8 cellular contexts compared by ENCODE assay signal in the genomic region with DNA sequence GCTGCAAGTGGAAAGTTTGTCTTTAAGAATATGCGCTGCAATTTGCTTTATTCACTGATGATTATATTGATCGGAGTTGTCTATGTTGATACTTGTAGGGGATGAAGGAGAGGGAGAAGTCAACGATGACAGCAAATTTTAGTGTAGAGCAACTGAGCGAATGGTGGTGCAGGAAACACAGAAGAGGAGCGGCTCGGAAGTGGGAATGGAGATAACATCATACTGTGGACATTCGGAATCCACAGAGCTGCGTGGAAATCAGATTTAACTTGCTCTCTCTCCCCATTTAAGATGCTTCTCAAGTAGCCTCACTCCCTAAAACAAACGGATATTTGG. TPM values are rescaled to one million over a fixed set of nuclear protein-coding genes. Genes with fewer than 3 reads are reported as not detected.
DNase-seq lines count a peak whose midpoint lies in the region; ATAC-seq, FAIRE-seq and TF ChIP-seq lines count a peak whose summit lies in the region.

No MANE protein-coding gene starts in this region.

- TF ChIP-seq CTCF in astrocyte (IDR thresholded peaks at IDR 0.05; ENCODE audit: insufficient read depth, low read depth, low read length): no peak
- TF ChIP-seq CTCF in lung (IDR thresholded peaks at IDR 0.05; ENCODE audit: control extremely low read depth, extremely low read depth): no peak
- no peak for TF ChIP-seq CTCF in transverse colon (IDR thresholded peaks at IDR 0.05)

- H3K27me3 ChIP-seq in astrocyte (ENCODE audit: insufficient read depth, low read length) (no peaks in the 10 kb centered on the region), lung (ENCODE audit: control insufficient read depth, insufficient read depth) (no peaks in the 10 kb centered on the region), transverse colon (no peaks in the 10 kb centered on the region)

- H3K9me3 ChIP-seq in astrocyte (ENCODE audit: insufficient read depth, low read depth, low read length): no peaks in the 10 kb centered on the region
- H3K9me3 ChIP-seq in lung (ENCODE audit: control insufficient read depth in 2 of 2, insufficient read depth in 1 of 2, low read length in 1 of 2): no peaks in the 10 kb centered on the region
- no peaks in the 10 kb centered on the region for H3K9me3 ChIP-seq in transverse colon

- H3K27ac ChIP-seq in astrocyte (ENCODE audit: low read depth, low read length) (no peak overlapping the region), lung (ENCODE audit: low read depth in 1 of 2, low read length in 1 of 2) (peak overlapping the region; percentile 74 to 78), transverse colon (peak overlapping the region; percentile 82 to 93 (median 90))

- H3K4me1 ChIP-seq in astrocyte (ENCODE audit: insufficient read depth, low read length) (peaks cover 15% of the 10 kb centered on the region), lung (ENCODE audit: control insufficient read depth in 2 of 2, insufficient read depth in 2 of 2, low read length in 2 of 2) (peaks cover 3 to 11% of the 10 kb centered on the region in 2 donors), transverse colon (peaks cover 15 to 27% (median 22%) of the 10 kb centered on the region in 4 donors)

- H3K9me3 Mint-ChIP-seq in activated naive CD4-positive, alpha-beta T cell treated with anti-CD3 and anti-CD28 coated beads for 36 hours: no peaks in the 10 kb centered on the region
- no peaks in the 10 kb centered on the region for H3K9me3 Mint-ChIP-seq in astrocyte (ENCODE audit: unreplicated experiment)

- TF ChIP-seq POLR2A in transverse colon (IDR thresholded peaks at IDR 0.05): no peak

- intact Hi-C loops in activated naive CD4-positive, alpha-beta T cell treated with anti-CD3 and anti-CD28 coated beads for 36 hours (cut with micrococcal nuclease): loop anchor here (1.0 to 5.0 kb wide), 10 partner anchors 12 to 790 kb away; a partner anchor contains a TSS
- intact Hi-C loops in transverse colon (cut with DNase I; ENCODE audit: low total_unique reads): loop anchor here (2.0 to 10.0 kb wide), 2 partner anchors 24 to 52 kb away; a partner anchor contains a TSS

- H3K36me3 Mint-ChIP-seq in activated naive CD4-positive, alpha-beta T cell treated with anti-CD3 and anti-CD28 coated beads for 36 hours (ENCODE audit: low read depth): peaks cover 12% of the 10 kb centered on the region
- peaks cover 7% of the 10 kb centered on the region for H3K36me3 Mint-ChIP-seq in astrocyte (ENCODE audit: low read depth, unreplicated experiment)

- DNase-seq in activated naive CD4-positive, alpha-beta T cell treated with anti-CD3 and anti-CD28 coated beads for 36 hours: no peak
- no peak for DNase-seq in activated naive CD4-positive, alpha-beta T cell (lab: John Stamatoyannopoulos, UW)
- no peak for DNase-seq in astrocyte (ENCODE audit: low read depth)
- DNase-seq in lung (ENCODE audit: low spot score): no peak
- DNase-seq in transverse colon: no peak
- no peak for DNase-seq in NCI-H2081 treated with DMSO at 0.1 percent for 48 hours (lab: John Stamatoyannopoulos, UW)
- no peak for DNase-seq in stimulated activated CD4-positive, alpha-beta T cell treated with anti-CD3 and anti-CD28 coated beads, Interleukin-1b, Interleukin-23, amount 100 ng/mL, for 48 hours

- 36% methylated on average over 9 of the region's 9 CpGs for WGBS in lung, 2 donors
- 50 to 83% methylated on average over 6 to 9 of the region's 9 CpGs for WGBS in transverse colon (ENCODE audit: low coverage in 1 of 2), 2 donors

- TF ChIP-seq EP300 in transverse colon (IDR thresholded peaks at IDR 0.05; ENCODE audit: low read depth): no peak

- peak overlapping the region; percentile 96 for H2AFZ ChIP-seq in astrocyte (ENCODE audit: low read depth, low read length)

- no peak for FAIRE-seq in astrocyte (lab: Jason Lieb, UNC)

- H3K79me2 ChIP-seq in astrocyte (ENCODE audit: insufficient read depth, low read length): peaks cover 38% of the 10 kb centered on the region

- H3K4me2 ChIP-seq in astrocyte (ENCODE audit: low read length): peak overlapping the region; percentile 91

- no peaks in the 10 kb centered on the region for H3K27me3 Mint-ChIP-seq in activated naive CD4-positive, alpha-beta T cell treated with anti-CD3 and anti-CD28 coated beads for 36 hours (ENCODE audit: low read depth)
- no peaks in the 10 kb centered on the region for H3K27me3 Mint-ChIP-seq in astrocyte (ENCODE audit: low read depth, unreplicated experiment)

- H3K36me3 ChIP-seq in astrocyte (ENCODE audit: insufficient read depth, low read length) (peaks cover 8% of the 10 kb centered on the region), lung (ENCODE audit: control insufficient read depth in 2 of 2, insufficient read depth in 2 of 2, low read length in 2 of 2) (peaks cover 2 to 12% of the 10 kb centered on the region in 2 donors), transverse colon (peaks cover 0 to 8% (median 2%) of the 10 kb centered on the region in 4 donors)

- peak overlapping the region; percentile 92 for H3K27ac Mint-ChIP-seq in activated naive CD4-positive, alpha-beta T cell treated with anti-CD3 and anti-CD28 coated beads for 36 hours
- H3K27ac Mint-ChIP-seq in astrocyte (ENCODE audit: unreplicated experiment): no peak overlapping the region

- peak overlapping the region; percentile 95 for H3K4me3 ChIP-seq in astrocyte (ENCODE audit: insufficient read depth, low read depth, low read length)
- peak overlapping the region; percentile 51 for H3K4me3 ChIP-seq in lung
- H3K4me3 ChIP-seq in transverse colon: peak overlapping the region; percentile 8 to 83 (median 73)

- peaks cover 14% of the 10 kb centered on the region for H4K20me1 ChIP-seq in astrocyte (ENCODE audit: insufficient read depth, low read length)

- CTCF ChIA-PET in activated naive CD4-positive, alpha-beta T cell treated with anti-CD3 and anti-CD28 coated beads for 36 hours (lab: Charles Lee): interaction anchor here (0.6 to 1.6 kb wide), 5 partner anchors 9 to 282 kb away, joined by 3 to 6 read pairs (median 3); no protein-coding TSS in a partner anchor

- in situ Hi-C loops in transverse colon (cut with MboI; ENCODE audit: low pct_ligation_motif_present in 1 of 4, low pct_unique_long_range_greater_than_20kb in 1 of 4, low sequenced_read_pairs in 3 of 4): loop anchor here in 1 of 4 donors (10.0 kb wide), 1 partner anchor 52 kb away; a partner anchor contains a TSS

- H3K4me1 Mint-ChIP-seq in activated naive CD4-positive, alpha-beta T cell treated with anti-CD3 and anti-CD28 coated beads for 36 hours (ENCODE audit: low read depth): peaks cover 48% of the 10 kb centered on the region
- no peaks in the 10 kb centered on the region for H3K4me1 Mint-ChIP-seq in astrocyte (ENCODE audit: low read depth, unreplicated experiment)

- no peak for ATAC-seq in lung (ENCODE audit: insufficient read depth, low FRiP score)
- no peak for ATAC-seq in GM19324 (IDR thresholded peaks at IDR 0.05; ENCODE audit: low FRiP score, unreplicated experiment)

- peak overlapping the region; percentile 92 for H3K9ac ChIP-seq in astrocyte (ENCODE audit: low read length)

- H3K4me3 Mint-ChIP-seq in activated naive CD4-positive, alpha-beta T cell treated with anti-CD3 and anti-CD28 coated beads for 36 hours: peak overlapping the region; percentile 91
- peak overlapping the region; percentile 97 for H3K4me3 Mint-ChIP-seq in astrocyte (ENCODE audit: unreplicated experiment)

RNA-seq across cellular contexts. Expression of a gene that starts 0.7 kb away (rescaled TPM):
- 10 to 100 TPM; 78.7 to 79.5 TPM for total RNA-seq in activated naive CD4-positive, alpha-beta T cell treated with anti-CD3 and anti-CD28 coated beads for 36 hours
- total RNA-seq in astrocyte (52.2 and 52.8 TPM in 2 replicates), lung (10 to 100 TPM; 47.2 to 77.6 TPM), transverse colon (10 to 100 TPM; 16.5 to 57.9 (median 48.7) TPM)
- polyA plus RNA-seq in lung: 100 to 1,000 TPM in 1 of 2 donors, 10 to 100 TPM in 1; 45.6 to 112 TPM

RNA-seq across cellular contexts. Expression of a gene that starts 24.0 kb away (rescaled TPM):
- 10 to 100 TPM; 77.0 to 81.1 TPM for total RNA-seq in activated naive CD4-positive, alpha-beta T cell treated with anti-CD3 and anti-CD28 coated beads for 36 hours
- total RNA-seq in astrocyte: 128 and 134 TPM in 2 replicates
- 10 to 100 TPM; 52.8 to 78.7 TPM for total RNA-seq in lung
- polyA plus RNA-seq in lung: 100 to 1,000 TPM in 1 of 2 donors, 10 to 100 TPM in 1; 77.9 to 173 TPM
- 100 to 1,000 TPM in 1 of 4 donors, 10 to 100 TPM in 2, 1 to 10 TPM in 1; 9.7 to 125 (median 60.0) TPM for total RNA-seq in transverse colon

RNA-seq across cellular contexts. Expression of a gene that starts 52.1 kb away (rescaled TPM):
- total RNA-seq in activated naive CD4-positive, alpha-beta T cell treated with anti-CD3 and anti-CD28 coated beads for 36 hours: 10 to 100 TPM; 28.6 to 29.2 TPM
- total RNA-seq in astrocyte (20.1 and 21.9 TPM in 2 replicates), lung (10 to 100 TPM in 1 of 2 donors, 1 to 10 TPM in 1; 6.1 to 10.7 TPM), transverse colon (1 to 10 TPM; 5.6 to 6.4 (median 6.0) TPM)
- 10 to 100 TPM; 11.3 to 16.9 TPM for polyA plus RNA-seq in lung

RNA-seq across cellular contexts. Expression of a gene that starts 52.5 kb away (rescaled TPM):
- 1 to 10 TPM; 1.3 to 3.9 TPM for total RNA-seq in activated naive CD4-positive, alpha-beta T cell treated with anti-CD3 and anti-CD28 coated beads for 36 hours
- total RNA-seq in astrocyte (2.3 and 2.9 TPM in 2 replicates), lung (1 to 10 TPM; 1.3 to 3.5 TPM), transverse colon (not detected)
- 1 to 10 TPM; 1.3 to 2.5 TPM for polyA plus RNA-seq in lung
